ENCODE assay signal across 9 cellular contexts in genomic region chr12:131783915-131784541, GRCh38. TPM values are rescaled to one million over a fixed set of nuclear protein-coding genes. Genes with fewer than 3 reads are reported as not detected.
A peak's percentile ranks its signal among the peaks of the same experiment; 100 is the strongest.
DNase-seq lines count a peak whose midpoint lies in the region; ATAC-seq and TF ChIP-seq lines count a peak whose summit lies in the region.
"Had no signal": no experiment of that assay in that cellular context is flagged by ENCODE, and none has a peak within 500 bp of the region (broad histone marks: within the 10 kb centered on the region; RNA-seq: fewer than 3 reads in every experiment).

No MANE protein-coding gene starts in this region.

- in situ Hi-C loops in GM13977 (cut with MboI; ENCODE audit: low pct_unique_long_range_greater_than_20kb, low sequenced_read_pairs, unreplicated experiment) = no loop called here

- peak; percentile 79 for ATAC-seq in HG02763 (IDR thresholded peaks at IDR 0.05; ENCODE audit: unreplicated experiment)
- ATAC-seq in HG02970 (IDR thresholded peaks at IDR 0.05; ENCODE audit: low FRiP score, unreplicated experiment) = no peak
- no peak for ATAC-seq in left ventricle myocardium superior
- ATAC-seq: pancreas had no signal

- peaks cover 0 to 2% (median 0%) of the 10 kb centered on the region in 3 donors for H3K27me3 Mint-ChIP-seq in immature natural killer cell (ENCODE audit: low read depth in 3 of 3)

- DNase-seq in GM13977 (ENCODE audit: low spot score) = peak; percentile 80
- DNase-seq in SW480 (ENCODE audit: low spot score) = peak; percentile 38
- DNase-seq in iPS-NIHi7 (ENCODE audit: extremely low spot score) = peak; percentile 60
- no peak for DNase-seq in left ventricle myocardium superior
- DNase-seq in superior temporal gyrus (ENCODE audit: extremely low spot score) = no peak
- DNase-seq in immature natural killer cell = no peak

- intact Hi-C loops in left ventricle myocardium superior (cut with micrococcal nuclease) = no loop called here

- H3K4me1 Mint-ChIP-seq in immature natural killer cell = no peaks in the 10 kb centered on the region

- no peak for TF ChIP-seq CTCF in GM13977 (IDR thresholded peaks at IDR 0.05; ENCODE audit: extremely low read depth, insufficient read depth, missing control alignments)

- peak overlapping the region in 1 of 6 donors; percentile 60 for H3K27ac Mint-ChIP-seq in immature natural killer cell

- H3K4me3 Mint-ChIP-seq in immature natural killer cell = no peak overlapping the region

- peaks cover 6 to 29% (median 7%) of the 10 kb centered on the region in 3 donors for H3K36me3 Mint-ChIP-seq in immature natural killer cell

- no peaks in the 10 kb centered on the region for H3K9me3 Mint-ChIP-seq in immature natural killer cell

RNA-seq across cellular contexts. Expression of gene MMP17, which starts 44.2 kb away (rescaled TPM):
- total RNA-seq in left ventricle myocardium superior = 0.47 TPM
- under 1 TPM in 1 of 3 donors, not detected in 2; 0.72 TPM for polyA plus RNA-seq in immature natural killer cell

Comparison
In these comparisons a context has a peak if more than half of its experiments do, and no peak if none do; other contexts are left out.
1. DNase-seq: peak in GM13977 (single experiment), SW480 (single experiment) and iPS-NIHi7 (single experiment); none in left ventricle myocardium superior (single experiment), superior temporal gyrus (single experiment) and immature natural killer cell (0 of 3).